Comparison of ENCODE assay signal across 20 cellular contexts in the genomic region with DNA sequence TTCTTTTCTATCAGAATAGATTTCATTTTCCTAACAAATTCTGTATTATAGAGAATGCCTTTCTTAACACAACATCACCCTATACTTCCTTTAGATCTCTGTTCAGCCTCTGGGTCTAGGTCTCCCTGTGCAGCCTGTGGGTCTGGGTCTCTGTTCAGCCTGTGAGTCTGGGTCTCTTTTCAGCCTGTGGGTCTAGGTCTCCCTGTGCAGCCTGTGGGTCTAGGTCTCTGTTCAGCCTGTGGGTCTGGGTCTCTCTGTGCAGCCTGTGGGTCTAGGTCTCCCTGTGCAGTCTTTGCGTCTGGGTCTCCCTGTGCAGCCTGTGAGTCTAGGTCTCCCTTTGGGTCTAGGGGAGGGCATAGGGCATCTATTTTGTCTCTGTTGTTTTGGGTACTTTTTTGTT.
"Had no signal": no experiment of that assay in that cellular context is flagged by ENCODE, and none has a peak within 500 bp of the region (broad histone marks: within the 10 kb centered on the region; RNA-seq: fewer than 3 reads in every experiment).

No MANE protein-coding gene starts in this region.

- ATAC-seq: activated CD8-positive, alpha-beta memory T cell treated with anti-CD3 and anti-CD28 coated beads, Interleukin-2, amount 10 ng/mL, durations not matched to agents 7 days and 5 days; activated CD8-positive, alpha-beta T cell treated with anti-CD3 and anti-CD28 coated beads for 36 hours; activated T-helper 17 cell treated with anti-CD3 and anti-CD28 coated beads, Interleukin-2, amount 50 U/mL, for 72 hours; gastroesophageal sphincter; stimulated activated naive CD8-positive, alpha-beta T cell treated with anti-CD3 and anti-CD28 coated beads, Interleukin-15, Interleukin-2, amounts not matched to agents 100 U/mL and 50 U/mL, for 24 hours had no signal

- H3K9me3 Mint-ChIP-seq: activated CD8-positive, alpha-beta T cell treated with anti-CD3 and anti-CD28 coated beads for 36 hours; activated T-helper 17 cell treated with anti-CD3 and anti-CD28 coated beads, Interleukin-2, amount 50 U/mL, for 72 hours; dendritic cell treated with granulocyte-macrophage colony-stimulating factor and Interleukin-4, amounts not matched to agents 40 ng/mL and 50 ng/mL, for 4 days; neural crest cell had no signal

- H3K27me3 ChIP-seq: adrenal gland, cardiac muscle cell, gastroesophageal sphincter, upper lobe of left lung had no signal

- H3K27ac ChIP-seq: adrenal gland, cardiac muscle cell, gastroesophageal sphincter, upper lobe of left lung had no signal

- H3K27me3 Mint-ChIP-seq: activated CD8-positive, alpha-beta memory T cell treated with anti-CD3 and anti-CD28 coated beads, Interleukin-2, amount 10 ng/mL, durations not matched to agents 7 days and 5 days; activated CD8-positive, alpha-beta T cell treated with anti-CD3 and anti-CD28 coated beads for 36 hours; activated naive CD8-positive, alpha-beta T cell; activated T-helper 17 cell treated with anti-CD3 and anti-CD28 coated beads, Interleukin-2, amount 50 U/mL, for 72 hours; dendritic cell treated with granulocyte-macrophage colony-stimulating factor and Interleukin-4, amounts not matched to agents 40 ng/mL and 50 ng/mL, for 4 days; naive B cell had no signal

- H3K9me3 ChIP-seq: adrenal gland, gastroesophageal sphincter, upper lobe of left lung had no signal

- H3K4me3 ChIP-seq: adrenal gland, cardiac muscle cell, gastroesophageal sphincter, lung, upper lobe of left lung had no signal

- H3K4me1 ChIP-seq: gastroesophageal sphincter, upper lobe of left lung had no signal

- DNase-seq: activated CD4-positive, alpha-beta T cell treated with anti-CD3 and anti-CD28 coated beads for 48 hours; activated CD8-positive, alpha-beta memory T cell treated with anti-CD3 and anti-CD28 coated beads, Interleukin-2, amount 10 ng/mL, durations not matched to agents 7 days and 5 days; activated CD8-positive, alpha-beta T cell treated with anti-CD3 and anti-CD28 coated beads for 36 hours; adrenal gland; effector CD4-positive, alpha-beta T cell; head of caudate nucleus; islet precursor cell; naive B cell; occipital lobe; stimulated activated CD4-positive, alpha-beta T cell treated with anti-CD3 and anti-CD28 coated beads, Interleukin-2, amount 100 ng/mL, for 48 hours; stimulated activated CD8-positive, alpha-beta memory T cell treated with anti-CD3 and anti-CD28 coated beads, Interleukin-4, amount 100 ng/mL, for 48 hours; stimulated activated naive CD8-positive, alpha-beta T cell treated with anti-CD3 and anti-CD28 coated beads, Interleukin-15, Interleukin-2, amounts not matched to agents 100 U/mL and 50 U/mL, for 24 hours; upper lobe of left lung had no signal

- H3K27ac Mint-ChIP-seq: activated CD8-positive, alpha-beta memory T cell treated with anti-CD3 and anti-CD28 coated beads, Interleukin-2, amount 10 ng/mL, durations not matched to agents 7 days and 5 days; activated CD8-positive, alpha-beta T cell treated with anti-CD3 and anti-CD28 coated beads for 36 hours; activated naive CD8-positive, alpha-beta T cell; activated T-helper 17 cell treated with anti-CD3 and anti-CD28 coated beads, Interleukin-2, amount 50 U/mL, for 72 hours; dendritic cell treated with granulocyte-macrophage colony-stimulating factor and Interleukin-4, amounts not matched to agents 40 ng/mL and 50 ng/mL, for 4 days had no signal

- H3K4me3 Mint-ChIP-seq: activated CD8-positive, alpha-beta memory T cell treated with anti-CD3 and anti-CD28 coated beads, Interleukin-2, amount 10 ng/mL, durations not matched to agents 7 days and 5 days; activated CD8-positive, alpha-beta T cell treated with anti-CD3 and anti-CD28 coated beads for 36 hours; activated naive CD8-positive, alpha-beta T cell; activated T-helper 17 cell treated with anti-CD3 and anti-CD28 coated beads, Interleukin-2, amount 50 U/mL, for 72 hours; dendritic cell treated with granulocyte-macrophage colony-stimulating factor and Interleukin-4, amounts not matched to agents 40 ng/mL and 50 ng/mL, for 4 days; naive B cell; neural crest cell had no signal

- H3K4me1 Mint-ChIP-seq: activated CD8-positive, alpha-beta memory T cell treated with anti-CD3 and anti-CD28 coated beads, Interleukin-2, amount 10 ng/mL, durations not matched to agents 7 days and 5 days; activated T-helper 17 cell treated with anti-CD3 and anti-CD28 coated beads, Interleukin-2, amount 50 U/mL, for 72 hours had no signal
